8 cellular contexts compared by ENCODE assay signal in the genomic region with DNA sequence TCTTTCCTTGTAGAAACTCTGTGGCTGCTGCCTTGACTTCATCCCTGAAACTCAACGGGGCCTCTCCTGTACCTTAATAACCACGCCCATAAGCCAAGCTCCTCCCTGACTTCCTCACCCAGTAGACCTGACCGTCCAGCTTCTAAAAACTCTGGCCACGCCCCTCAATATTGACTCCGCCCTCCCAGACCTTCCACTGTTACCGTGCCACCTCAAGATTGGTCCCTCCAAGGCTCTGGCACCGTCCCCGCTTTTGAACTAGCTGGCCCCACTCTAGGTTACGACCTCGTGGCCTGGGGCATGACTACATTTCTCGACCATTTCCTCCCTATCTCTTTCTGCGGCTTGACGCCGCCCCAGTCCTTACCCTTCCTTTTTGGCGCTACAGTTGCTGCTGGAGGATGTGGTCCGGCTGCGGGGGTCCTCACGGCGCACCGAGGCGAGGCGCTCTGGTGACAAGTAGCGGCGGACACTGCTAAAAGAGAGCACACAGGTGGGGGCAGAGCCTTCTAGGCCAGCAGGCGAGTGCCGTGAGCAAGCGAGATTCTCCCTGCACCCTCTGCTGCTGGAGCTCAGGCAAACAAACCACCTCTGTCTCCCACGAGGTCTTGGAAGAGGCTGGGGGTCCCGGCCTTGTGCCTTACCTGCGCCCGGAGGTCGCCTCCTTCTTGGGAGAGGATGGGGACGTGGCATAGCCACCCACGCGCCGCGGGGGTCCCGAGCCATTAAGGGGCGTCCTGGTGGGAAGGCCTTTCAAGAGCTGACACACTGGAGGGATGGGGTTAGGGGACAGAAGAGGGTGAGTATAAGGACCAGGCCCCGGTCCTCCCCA. TPM values are rescaled to one million over a fixed set of nuclear protein-coding genes. Genes with fewer than 3 reads are reported as not detected.
DNase-seq lines count a peak whose midpoint lies in the region; ATAC-seq and TF ChIP-seq lines count a peak whose summit lies in the region.

No MANE protein-coding gene starts in this region.

- peak; percentile 22 for DNase-seq in COR-L47 (lab: John Stamatoyannopoulos, UW)
- peak; percentile 97 for DNase-seq in RWPE2 (ENCODE audit: low spot score)
- DNase-seq in activated gamma-delta T cell (lab: John Stamatoyannopoulos, UW): peak; percentile 26
- peak; percentile 37 for DNase-seq in globus pallidus (ENCODE audit: low spot score)
- DNase-seq in ovary: peak; percentile 30 to 79 (median 63)

- H3K4me1 ChIP-seq in RWPE2 (ENCODE audit: insufficient read depth, poor library complexity, severe bottlenecking) (peaks cover 19% of the 10 kb centered on the region), ovary (ENCODE audit: insufficient read depth) (peaks cover 4% of the 10 kb centered on the region), urinary bladder (ENCODE audit: insufficient read depth) (no peaks in the 10 kb centered on the region)

- TF ChIP-seq EP300 in Ishikawa (IDR thresholded peaks at IDR 0.05; ENCODE audit: borderline replicate concordance): no peak
- no peak for TF ChIP-seq EP300 in ovary (IDR thresholded peaks at IDR 0.05)

- H3K9me3 ChIP-seq in RWPE2 (ENCODE audit: severe bottlenecking) (no peaks in the 10 kb centered on the region), ovary (no peaks in the 10 kb centered on the region)

- WGBS in ovary, 3 donors: 5 to 8% (median 7%) methylated on average over 39 to 40 of the region's 40 CpGs
- 11% methylated on average over 40 of the region's 40 CpGs for WGBS in urinary bladder

- intact Hi-C loops in ovary (cut with DNase I): loop anchor here in 3 of 4 donors (2.0 to 10.0 kb wide), 3 partner anchors 119 to 207 kb away; no protein-coding TSS in a partner anchor

- H3K4me3 ChIP-seq in RWPE2 (ENCODE audit: severe bottlenecking): peak overlapping the region; percentile 21
- H3K4me3 ChIP-seq in ovary: peak overlapping the region; percentile 24
- H3K4me3 ChIP-seq in urinary bladder (ENCODE audit: low read depth, low read length): peak overlapping the region; percentile 34

- TF ChIP-seq CTCF in RWPE2 (IDR thresholded peaks at IDR 0.05; ENCODE audit: poor library complexity, severe bottlenecking): no peak
- TF ChIP-seq CTCF in ovary (IDR thresholded peaks at IDR 0.05): no peak

- TF ChIP-seq RAD21 in Ishikawa (IDR thresholded peaks at IDR 0.05; ENCODE audit: low read depth): no peak

- H3K27me3 ChIP-seq in RWPE2 (ENCODE audit: insufficient read depth, poor library complexity, severe bottlenecking) (no peaks in the 10 kb centered on the region), ovary (peaks cover 3% of the 10 kb centered on the region)

- H3K36me3 ChIP-seq in RWPE2 (ENCODE audit: low read depth) (peaks cover 8% of the 10 kb centered on the region), ovary (no peaks in the 10 kb centered on the region), urinary bladder (ENCODE audit: insufficient read depth) (no peaks in the 10 kb centered on the region)

- ATAC-seq in GM21423 (IDR thresholded peaks at IDR 0.05; ENCODE audit: unreplicated experiment) (peak; percentile 34), RWPE2 (ENCODE audit: low read depth) (peak; percentile 71)

- no peak for TF ChIP-seq POLR2A in ovary (IDR thresholded peaks at IDR 0.05)

- peak overlapping the region; percentile 90 for H3K27ac ChIP-seq in RWPE2 (ENCODE audit: poor library complexity, severe bottlenecking)
- H3K27ac ChIP-seq in ovary: peak overlapping the region in 1 of 2 donors; percentile 11
- H3K27ac ChIP-seq in urinary bladder (ENCODE audit: low read depth): peak overlapping the region; percentile 77

TF ChIP-seq in Ishikawa, 13 proteins besides CTCF, POLR2A, EP300 and RAD21:
- TF ChIP-seq CEBPB (IDR thresholded peaks at IDR 0.05): no peak
- no peak for TF ChIP-seq TAF1 (IDR thresholded peaks at IDR 0.05; ENCODE audit: low read depth)
- TF ChIP-seq, protein P1, sequence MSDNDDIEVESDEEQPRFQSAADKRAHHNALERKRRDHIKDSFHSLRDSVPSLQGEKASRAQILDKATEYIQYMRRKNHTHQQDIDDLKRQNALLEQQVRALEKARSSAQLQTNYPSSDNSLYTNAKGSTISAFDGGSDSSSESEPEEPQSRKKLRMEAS (IDR thresholded peaks at IDR 0.05): peak; percentile 75
- peak; percentile 62; the same call in 1 of the 2 replicates for TF ChIP-seq ZBTB7A (IDR thresholded peaks at IDR 0.05; ENCODE audit: low read depth)

RNA-seq across cellular contexts. Expression of a gene that starts 2.3 kb away (rescaled TPM):
- 10 to 100 TPM in 6 of 7 donors, 1 to 10 TPM in 1; 9.9 to 25.0 (median 14.4) TPM for total RNA-seq in ovary
- polyA plus RNA-seq in ovary: 10 to 100 TPM; 13.1 to 16.3 TPM
- total RNA-seq in urinary bladder: 16.9 TPM
- polyA plus RNA-seq in urinary bladder: 41.2 TPM

RNA-seq across cellular contexts. Expression of a gene that starts 26.5 kb away (rescaled TPM):
- total RNA-seq in ovary (1 to 10 TPM in 1 of 7 donors, under 1 TPM in 3, not detected in 3; 0.20 to 1.6 (median 0.59) TPM), urinary bladder (0.26 TPM)
- polyA plus RNA-seq in ovary (under 1 TPM; 0.02 to 0.33 TPM), urinary bladder (0.70 TPM)

RNA-seq across cellular contexts. Expression of a gene that starts 39.5 kb away (rescaled TPM):
- total RNA-seq in ovary (1 to 10 TPM in 5 of 7 donors, under 1 TPM in 2; 0.60 to 4.5 (median 2.4) TPM), urinary bladder (0.32 TPM)
- polyA plus RNA-seq in ovary (10 to 100 TPM in 1 of 2 donors, 1 to 10 TPM in 1; 3.0 to 11.9 TPM), urinary bladder (3.7 TPM)

RNA-seq across cellular contexts. Expression of a gene that starts 50.3 kb away (rescaled TPM):
- 100 to 1,000 TPM; 288 to 508 (median 382) TPM for total RNA-seq in ovary
- 100 to 1,000 TPM; 279 to 499 TPM for polyA plus RNA-seq in ovary
- total RNA-seq in urinary bladder: 177 TPM
- 340 TPM for polyA plus RNA-seq in urinary bladder

RNA-seq across cellular contexts. Expression of a gene that starts 51.0 kb away (rescaled TPM):
- total RNA-seq in ovary: 10 to 100 TPM in 1 of 7 donors, 1 to 10 TPM in 6; 4.2 to 15.3 (median 7.3) TPM
- 1 to 10 TPM; 3.2 to 6.8 TPM for polyA plus RNA-seq in ovary
- total RNA-seq in urinary bladder: 2.4 TPM
- polyA plus RNA-seq in urinary bladder: 7.0 TPM

Comparison
In these comparisons a context has a peak if more than half of its experiments do, and no peak if none do; other contexts are left out.
1. DNase-seq: peak in every context shown above with its lines; median percentile 97 in RWPE2; 63 in ovary; 37 in globus pallidus; 26 in activated gamma-delta T cell; 22 in COR-L47.